ENCODE assay signal across 34 cellular contexts in genomic region chr17:30375661-30376060, GRCh38. TPM values are rescaled to one million over a fixed set of nuclear protein-coding genes. Genes with fewer than 3 reads are reported as not detected.
DNase-seq lines count a peak whose midpoint lies in the region; ATAC-seq and TF ChIP-seq lines count a peak whose summit lies in the region.
"Had no signal": no experiment of that assay in that cellular context is flagged by ENCODE, and none has a peak within 500 bp of the region (broad histone marks: within the 10 kb centered on the region; RNA-seq: fewer than 3 reads in every experiment).

No MANE protein-coding gene starts in this region.

- ATAC-seq in PC-3 (no peak), upper lobe of right lung (no peak), HG03159 (IDR thresholded peaks at IDR 0.05; ENCODE audit: unreplicated experiment) (no peak), HG03108 (IDR thresholded peaks at IDR 0.05; ENCODE audit: unreplicated experiment) (no peak)
- ATAC-seq: activated CD4-positive, alpha-beta T cell treated with anti-CD3 and anti-CD28 coated beads for 36 hours; HCT116; left lobe of liver; psoas muscle; stimulated activated naive B cell treated with anti-CD40 and anti-IgM and Interleukin-4, amounts not matched to agents 10 μg/mL and 1 μg/mL and 100 μg/mL, for 72 hours; T-helper 17 cell had no signal

- no peak for TF ChIP-seq POLR2A in erythroblast (IDR thresholded peaks at IDR 0.05; ENCODE audit: low read length)

- no peaks in the 10 kb centered on the region for H3K9me2 ChIP-seq in PC-3 (replicated peaks; ENCODE audit: low read length)

- H3K27ac ChIP-seq in PC-3 (ENCODE audit: low read length) (peak overlapping the region; percentile 12), upper lobe of right lung (peak overlapping the region; percentile 55)
- H3K27ac ChIP-seq: esophagus squamous epithelium, HL-60, neutrophil, psoas muscle, SK-N-MC had no signal

- DNase-seq in NCI-H2029 (lab: John Stamatoyannopoulos, UW), result peak; percentile 54
- DNase-seq in NCI-H2029 treated with DMSO at 0.1 percent for 48 hours (lab: John Stamatoyannopoulos, UW), result no peak
- no peak for DNase-seq in PC-3
- DNase-seq in erythroblast (lab: John Stamatoyannopoulos, UW), result peak; percentile 17 to 34
- no peak for DNase-seq in upper lobe of right lung
- DNase-seq in activated CD4-positive, alpha-beta T cell treated with anti-CD3 and anti-CD28 coated beads for 48 hours, result no peak
- DNase-seq: activated CD4-positive, alpha-beta T cell treated with anti-CD3 and anti-CD28 coated beads for 36 hours; activated CD8-positive, alpha-beta memory T cell treated with anti-CD3 and anti-CD28 coated beads for 24 hours; activated effector memory CD4-positive, alpha-beta T cell treated with Interleukin-2 at 50 U/mL for 16 hours; aorta; caudate nucleus; CD4-positive, CD25-positive, alpha-beta regulatory T cell; endodermal cell; esophagus squamous epithelium; NCI-H1092 treated with DMSO at 0.1 percent for 48 hours; NCI-H187 treated with DMSO at 0.1 percent for 48 hours; NCI-H2227 treated with DMSO at 0.1 percent for 48 hours; psoas muscle; stimulated activated CD4-positive, alpha-beta T cell treated with anti-CD3 and anti-CD28 coated beads, Interleukin-15, amount 100 ng/mL, for 24 hours; stimulated activated naive B cell treated with anti-CD40 and anti-IgM and Interleukin-4, amounts not matched to agents 10 μg/mL and 1 μg/mL and 100 μg/mL, for 72 hours; T-helper 17 cell had no signal

- H3K4me1 ChIP-seq in PC-3 (ENCODE audit: insufficient read depth, low read length) (peaks cover 41% of the 10 kb centered on the region), upper lobe of right lung (peaks cover 24% of the 10 kb centered on the region)

- H3K4me3 ChIP-seq in PC-3 (ENCODE audit: low read length) (no peak overlapping the region), upper lobe of right lung (no peak overlapping the region)
- H3K4me3 ChIP-seq: esophagus squamous epithelium, psoas muscle had no signal

- no TSS peak for BruUV-seq in PC-3 (replicated peaks; lab: Mats Ljungman, UMichigan)

- H3F3A ChIP-seq in PC-3 (ENCODE audit: low read length, unreplicated experiment), result peaks cover 5% of the 10 kb centered on the region

- H3K79me2 ChIP-seq in PC-3 (ENCODE audit: low read length), result peaks cover 12% of the 10 kb centered on the region

- H3K4me2 ChIP-seq in PC-3 (ENCODE audit: low read length), result no peak overlapping the region

- H4K20me1 ChIP-seq in PC-3 (ENCODE audit: low read length), result peaks cover 9% of the 10 kb centered on the region; the same call in 1 of the 2 replicates

- CTCF ChIA-PET in PC-3 (lab: Charles Lee), result no interaction called here

- TF ChIP-seq CTCF in PC-3 (conservative IDR thresholded peaks at IDR 0.05; ENCODE audit: low read depth, low read length), result no peak
- no peak for TF ChIP-seq CTCF in upper lobe of right lung (IDR thresholded peaks at IDR 0.05)

- H3K9ac ChIP-seq in PC-3 (ENCODE audit: low read length), result no peak overlapping the region

- H2AFZ ChIP-seq in PC-3 (ENCODE audit: low read length), result no peak overlapping the region

- H3K36me3 ChIP-seq in PC-3 (ENCODE audit: low read depth, low read length) (no peaks in the 10 kb centered on the region), upper lobe of right lung (no peaks in the 10 kb centered on the region)
- H3K36me3 ChIP-seq: esophagus squamous epithelium, neutrophil had no signal

- intact Hi-C loops in PC-3 (cut with micrococcal nuclease) (loop anchor here (1.0 kb wide), 1 partner anchor 35 kb away; no protein-coding TSS in a partner anchor), upper lobe of right lung (cut with DNase I) (no loop called here)

- H3K27me3 ChIP-seq in PC-3 (ENCODE audit: low read length) (no peaks in the 10 kb centered on the region), upper lobe of right lung (no peaks in the 10 kb centered on the region)
- H3K27me3 ChIP-seq: esophagus squamous epithelium, neutrophil had no signal

- POLR2A ChIA-PET in PC-3 (lab: Charles Lee; ENCODE audit: unreplicated experiment), result no interaction called here

- H3K9me3 ChIP-seq in PC-3 (ENCODE audit: low read length), result no peaks in the 10 kb centered on the region
- no peaks in the 10 kb centered on the region for H3K9me3 ChIP-seq in upper lobe of right lung
- H3K9me3 ChIP-seq: esophagus squamous epithelium, neutrophil, psoas muscle had no signal

RNA-seq across cellular contexts. Expression of gene CPD, which starts 3.1 kb away (rescaled TPM):
- 23.0 and 30.9 TPM in 2 replicates for total RNA-seq in PC-3 (2014; rRNA removed)
- total RNA-seq in upper lobe of right lung, result 75.3 TPM

RNA-seq across cellular contexts. Expression of gene TMIGD1, which starts 41.8 kb away (rescaled TPM):
- not detected in 2 replicates for total RNA-seq in PC-3 (2014; rRNA removed)
- total RNA-seq in upper lobe of right lung, result not detected
- total RNA-seq: A172; activated CD4-positive, alpha-beta T cell treated with anti-CD3 and anti-CD28 coated beads for 36 hours; aorta; CD4-positive, CD25-positive, alpha-beta regulatory T cell; endodermal cell; esophagus squamous epithelium; G401; left lobe of liver; LHCN-M2; mesenteric fat pad; myocyte; psoas muscle; T-helper 17 cell; urinary bladder had no signal

Comparison
In these comparisons a context has a peak if more than half of its experiments do, and no peak if none do; other contexts are left out.
1. DNase-seq: peak in NCI-H2029 (single experiment) and erythroblast (2 of 2); none in NCI-H2029 treated with DMSO at 0.1 percent for 48 hours (single experiment), PC-3 (single experiment), upper lobe of right lung (single experiment) and activated CD4-positive, alpha-beta T cell treated with anti-CD3 and anti-CD28 coated beads for 48 hours (single experiment).